In genomic region chr13:44921931-44922758, GRCh38 we compare ENCODE assay signal across 8 cellular contexts.
DNase-seq lines count a peak whose midpoint lies in the region; ATAC-seq and TF ChIP-seq lines count a peak whose summit lies in the region.

No MANE protein-coding gene starts in this region.

- H3K4me3 ChIP-seq in fibroblast of the aortic adventitia (ENCODE audit: low read depth, low read length) = no peak overlapping the region

- peak; percentile 90 for DNase-seq in ELR (ENCODE audit: low read depth)
- peak; percentile 87 for DNase-seq in RKO (ENCODE audit: low spot score)
- peak; percentile 97 for DNase-seq in fibroblast of the aortic adventitia (ENCODE audit: low read depth)
- no peak for DNase-seq in sciatic nerve (ENCODE audit: low spot score)
- no peak for DNase-seq in activated CD4-positive, alpha-beta T cell treated with anti-CD3 and anti-CD28 coated beads for 4 hours
- no peak for DNase-seq in NCI-H82 (lab: John Stamatoyannopoulos, UW)

- intact Hi-C loops in sciatic nerve (cut with DNase I) = no loop called here

- ATAC-seq in sciatic nerve = peak; percentile 73
- ATAC-seq in GM21737 (IDR thresholded peaks at IDR 0.05; ENCODE audit: unreplicated experiment) = no peak
- no peak for ATAC-seq in HG02588 (IDR thresholded peaks at IDR 0.05; ENCODE audit: unreplicated experiment)

- no peak for TF ChIP-seq CTCF in fibroblast of the aortic adventitia (IDR thresholded peaks at IDR 0.05; ENCODE audit: insufficient read depth, low read length)

Comparison
In these comparisons a context has a peak if more than half of its experiments do, and no peak if none do; other contexts are left out.
1. DNase-seq: peak in ELR (single experiment), RKO (single experiment) and fibroblast of the aortic adventitia (single experiment); none in sciatic nerve (single experiment), activated CD4-positive, alpha-beta T cell treated with anti-CD3 and anti-CD28 coated beads for 4 hours (0 of 2) and NCI-H82 (single experiment).